Comparison of ENCODE assay signal across 9 cellular contexts in the genomic region with DNA sequence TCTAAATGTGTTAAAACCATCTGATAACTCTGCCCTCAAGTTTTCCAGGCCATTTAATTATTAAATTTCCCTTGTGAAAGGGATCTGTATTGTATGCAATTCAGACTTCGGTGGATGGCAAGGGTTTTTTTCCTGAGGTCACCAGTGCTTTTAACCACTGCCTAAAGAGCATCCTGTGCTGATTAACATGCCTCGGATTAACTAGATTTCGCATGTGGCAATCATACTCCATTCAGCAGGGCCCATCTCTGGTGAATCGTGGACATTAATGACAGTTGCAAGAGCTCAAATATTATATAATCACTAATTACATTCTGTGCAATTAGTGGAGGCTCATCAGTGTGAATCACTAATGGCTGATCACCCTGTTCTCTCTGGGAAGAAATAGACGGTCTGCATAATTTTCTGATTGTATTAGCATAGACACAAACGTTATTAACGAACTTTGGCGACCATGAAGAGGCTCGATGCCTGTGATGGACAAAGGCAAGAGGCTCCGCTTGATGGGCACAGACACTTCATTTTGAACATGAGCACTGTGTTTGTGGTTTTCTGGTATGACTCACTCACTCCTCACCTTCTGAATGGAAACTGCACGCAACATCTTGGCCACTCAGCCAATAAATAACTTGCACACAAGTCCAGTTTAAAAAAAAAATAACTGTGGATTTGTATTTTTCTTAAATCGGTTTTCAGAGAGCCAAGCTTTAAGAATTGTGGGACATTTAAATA.
DNase-seq lines count a peak whose midpoint lies in the region; ATAC-seq and TF ChIP-seq lines count a peak whose summit lies in the region.
"Had no signal": no experiment of that assay in that cellular context is flagged by ENCODE, and none has a peak within 500 bp of the region (broad histone marks: within the 10 kb centered on the region; RNA-seq: fewer than 3 reads in every experiment).

No MANE protein-coding gene starts in this region.

- TF ChIP-seq POLR2A in erythroblast (IDR thresholded peaks at IDR 0.05; ENCODE audit: low read length), result no peak

- peak; percentile 71 for DNase-seq in DMS153 (lab: John Stamatoyannopoulos, UW)
- DNase-seq in NCI-H510A (lab: John Stamatoyannopoulos, UW), result peak; percentile 43
- no peak for DNase-seq in stimulated activated naive CD4-positive, alpha-beta T cell (lab: John Stamatoyannopoulos, UW)
- no peak for DNase-seq in cortex of kidney (lab: John Stamatoyannopoulos, UW)
- no peak for DNase-seq in germinal center (ENCODE audit: low spot score)
- DNase-seq in erythroblast (lab: John Stamatoyannopoulos, UW), result no peak
- DNase-seq: activated CD4-positive, CD25-positive, alpha-beta regulatory T cell treated with anti-CD3 and anti-CD28 coated beads, Interleukin-2, amount 50 U/mL, for 72 hours had no signal

- ATAC-seq in GM19351 (IDR thresholded peaks at IDR 0.05; ENCODE audit: unreplicated experiment) (peak; percentile 100), HG02973 (IDR thresholded peaks at IDR 0.05; ENCODE audit: unreplicated experiment) (peak; percentile 94)

Comparison
In these comparisons a context has a peak if more than half of its experiments do, and no peak if none do; other contexts are left out.
1. DNase-seq: peak in DMS153 (single experiment) and NCI-H510A (single experiment); none in stimulated activated naive CD4-positive, alpha-beta T cell (0 of 6), cortex of kidney (single experiment), germinal center (single experiment) and erythroblast (0 of 2).